In genomic region chr3:126984391-126985142, GRCh38 we compare ENCODE assay signal across 8 cellular contexts. TPM values are rescaled to one million over a fixed set of nuclear protein-coding genes. Genes with fewer than 3 reads are reported as not detected.
DNase-seq lines count a peak whose midpoint lies in the region; ATAC-seq and TF ChIP-seq lines count a peak whose summit lies in the region.

No MANE protein-coding gene starts in this region.

- ATAC-seq in HG03457 (IDR thresholded peaks at IDR 0.05; ENCODE audit: unreplicated experiment): no peak

- peaks cover 50 to 81% (median 72%) of the 10 kb centered on the region in 11 experiments for H4K20me1 ChIP-seq in BLaER1 treated with 17β-estradiol and CSF1 and Interleukin-3, amounts not matched to agents 10 nM and 100 nM
- peaks cover 61% of the 10 kb centered on the region for H4K20me1 ChIP-seq in neural progenitor cell (ENCODE audit: low read depth)

- peak overlapping the region in 1 of 11 experiments; percentile 69; a peak in 1 of 22 replicates for H3K27ac ChIP-seq in BLaER1 treated with 17β-estradiol and CSF1 and Interleukin-3, amounts not matched to agents 10 nM and 100 nM
- peak overlapping the region; percentile 11 for H3K27ac ChIP-seq in effector memory CD4-positive, alpha-beta T cell (ENCODE audit: insufficient read depth, low read length, poor library complexity, severe bottlenecking)
- no peak overlapping the region for H3K27ac ChIP-seq in neural progenitor cell

- H3K4me1 ChIP-seq in BLaER1 treated with 17β-estradiol and CSF1 and Interleukin-3, amounts not matched to agents 10 nM and 100 nM: peaks cover 26 to 43% (median 31%) of the 10 kb centered on the region in 10 experiments
- H3K4me1 ChIP-seq in effector memory CD4-positive, alpha-beta T cell (ENCODE audit: control insufficient read depth, insufficient read depth, low read length, poor library complexity, severe bottlenecking): peaks cover 18% of the 10 kb centered on the region
- peaks cover 13% of the 10 kb centered on the region for H3K4me1 ChIP-seq in neural progenitor cell

- H3K4me2 ChIP-seq in BLaER1 treated with 17β-estradiol and CSF1 and Interleukin-3, amounts not matched to agents 10 nM and 100 nM: peak overlapping the region; percentile 95 to 100 (median 99)
- peak overlapping the region; percentile 98 for H3K4me2 ChIP-seq in neural progenitor cell

- H2AFZ ChIP-seq in neural progenitor cell (replicated peaks): no peak overlapping the region

- H3K27me3 ChIP-seq in BLaER1 treated with 17β-estradiol and CSF1 and Interleukin-3, amounts not matched to agents 10 nM and 100 nM: peaks cover 35 to 66% (median 56%) of the 10 kb centered on the region in 11 experiments
- H3K27me3 ChIP-seq in effector memory CD4-positive, alpha-beta T cell (replicated peaks; ENCODE audit: control insufficient read depth, insufficient read depth, low read length, poor library complexity, severe bottlenecking): no peaks in the 10 kb centered on the region
- H3K27me3 ChIP-seq in neural progenitor cell: peaks cover 14% of the 10 kb centered on the region

- peak overlapping the region; percentile 83 for H3K4me3 Mint-ChIP-seq in neural progenitor cell

- no peaks in the 10 kb centered on the region for H3K9me3 Mint-ChIP-seq in neural progenitor cell

- H3K79me2 ChIP-seq in neural progenitor cell (ENCODE audit: low read depth): peaks cover 59% of the 10 kb centered on the region

- H3K4me1 Mint-ChIP-seq in neural progenitor cell: peaks cover 12% of the 10 kb centered on the region

- H3K4me3 ChIP-seq in BLaER1 treated with 17β-estradiol and CSF1 and Interleukin-3, amounts not matched to agents 10 nM and 100 nM: peak overlapping the region; percentile 68 to 96 (median 72); a peak in 19 of 20 replicates
- peak overlapping the region; percentile 63 for H3K4me3 ChIP-seq in effector memory CD4-positive, alpha-beta T cell (ENCODE audit: insufficient read depth, low read depth, low read length, poor library complexity, severe bottlenecking)
- H3K4me3 ChIP-seq in neural progenitor cell: peak overlapping the region; percentile 98

- DNase-seq in NCI-H69 (lab: John Stamatoyannopoulos, UW) (peak; percentile 7), neural progenitor cell (ENCODE audit: low spot score) (no peak), activated gamma-delta T cell treated with Interleukin-2 at 50 U/mL for 16 hours (no peak), NCI-H128 (lab: John Stamatoyannopoulos, UW; ENCODE audit: unreplicated experiment) (no peak), C1 segment of cervical spinal cord (lab: John Stamatoyannopoulos, UW) (no peak)
- DNase-seq in effector memory CD4-positive, alpha-beta T cell: no peak

- peaks cover 0 to 15% (median 0%) of the 10 kb centered on the region in 11 experiments; a peak in 7 of 22 replicates for H3K36me3 ChIP-seq in BLaER1 treated with 17β-estradiol and CSF1 and Interleukin-3, amounts not matched to agents 10 nM and 100 nM
- H3K36me3 ChIP-seq in effector memory CD4-positive, alpha-beta T cell (ENCODE audit: control insufficient read depth, insufficient read depth, low read length): peaks cover 1% of the 10 kb centered on the region
- H3K36me3 ChIP-seq in neural progenitor cell: no peaks in the 10 kb centered on the region

- peak overlapping the region in 7 of 11 experiments; percentile 72 to 92 (median 81); a peak in 11 of 22 replicates for H3K9ac ChIP-seq in BLaER1 treated with 17β-estradiol and CSF1 and Interleukin-3, amounts not matched to agents 10 nM and 100 nM
- peak overlapping the region; percentile 85 for H3K9ac ChIP-seq in neural progenitor cell

- TF ChIP-seq CTCF in neural progenitor cell (IDR thresholded peaks at IDR 0.05): no peak

- no peaks in the 10 kb centered on the region for H3F3A ChIP-seq in neural progenitor cell (ENCODE audit: low read depth)

- H3K9me3 ChIP-seq in BLaER1 treated with 17β-estradiol and CSF1 and Interleukin-3, amounts not matched to agents 10 nM and 100 nM (replicated peaks in 1 of 11): no peaks in the 10 kb centered on the region
- H3K9me3 ChIP-seq in effector memory CD4-positive, alpha-beta T cell (ENCODE audit: control insufficient read depth, low read length): no peaks in the 10 kb centered on the region
- no peaks in the 10 kb centered on the region for H3K9me3 ChIP-seq in neural progenitor cell (ENCODE audit: low read depth)

- no peak overlapping the region for H3K27ac Mint-ChIP-seq in neural progenitor cell

- H3K27me3 Mint-ChIP-seq in neural progenitor cell (ENCODE audit: insufficient read depth, low read depth): peaks cover 11% of the 10 kb centered on the region

- H3K36me3 Mint-ChIP-seq in neural progenitor cell: peaks cover 2% of the 10 kb centered on the region

RNA-seq across cellular contexts. Expression of gene PLXNA1, which starts 1.7 kb away (rescaled TPM):
- total RNA-seq in neural progenitor cell (ENCODE audit: low replicate concordance): 34.7 and 89.1 TPM in 2 replicates
